Comparison of ENCODE assay signal across 8 cellular contexts in the genomic region with DNA sequence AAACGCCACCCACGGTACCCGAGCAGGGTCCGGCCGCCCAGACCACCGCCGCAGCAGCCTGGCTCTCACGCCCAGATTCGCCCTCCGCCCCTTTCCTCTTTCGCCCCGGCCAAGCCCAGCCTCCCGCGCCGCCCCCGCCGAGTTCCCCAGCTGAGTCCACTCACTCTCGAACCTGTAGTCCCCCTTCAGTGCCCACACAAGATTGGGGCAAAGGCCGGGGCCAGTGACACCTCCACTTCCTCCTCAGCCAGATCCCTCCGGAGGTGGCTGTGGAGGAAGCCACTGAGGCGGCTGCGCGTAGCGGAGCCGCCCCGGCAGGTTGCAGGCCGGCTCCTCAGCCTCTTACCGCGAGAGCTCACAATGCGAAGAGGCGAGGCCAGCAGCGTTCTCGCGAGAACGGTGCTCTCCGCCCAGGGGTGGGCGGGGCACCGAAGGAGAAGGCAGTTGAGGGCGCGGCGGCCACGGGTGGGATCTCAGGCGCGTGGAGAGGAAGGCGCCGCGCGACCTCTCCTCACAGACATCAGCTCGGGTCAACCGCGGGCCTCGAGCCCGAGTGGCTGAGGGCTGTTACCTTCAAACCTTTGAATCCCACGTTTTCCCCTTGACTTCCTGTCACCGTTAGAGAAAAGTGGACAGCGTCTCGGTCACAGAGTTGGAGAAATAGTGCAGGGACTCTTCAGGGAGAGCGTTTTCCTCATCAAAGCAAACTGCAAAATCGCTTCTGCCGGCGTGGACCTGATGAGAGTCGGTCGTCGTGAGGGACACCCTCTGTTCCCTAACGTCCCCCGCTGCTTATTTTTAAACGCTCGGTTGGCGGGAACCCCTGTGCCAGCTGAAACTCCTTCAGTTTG. TPM values are rescaled to one million over a fixed set of nuclear protein-coding genes. Genes with fewer than 3 reads are reported as not detected.
DNase-seq lines count a peak whose midpoint lies in the region; ATAC-seq and TF ChIP-seq lines count a peak whose summit lies in the region.

A gene (minus strand): TSS at position 295 of the 851 bp plus-strand sequence. CDS start 18,098 bp downstream, outside the sequence.

- WGBS in psoas muscle, 3 donors, result 0 to 1% (median 0%) methylated on average over 64 to 69 of the region's 69 CpGs
- under 1% methylated on average over 69 of the region's 69 CpGs for WGBS in urinary bladder

- H3K27me3 ChIP-seq in psoas muscle (ENCODE audit: insufficient read depth in 3 of 3, low read length in 2 of 3), result no peaks in the 10 kb centered on the region

- no peaks in the 10 kb centered on the region for H3K9me3 ChIP-seq in psoas muscle

- peak within 1 kb of the TSS; percentile 87 for H3K4me3 ChIP-seq in psoas muscle
- peak within 1 kb of the TSS; percentile 85 for H3K4me3 ChIP-seq in urinary bladder (ENCODE audit: low read depth, low read length)

- no peak for TF ChIP-seq CTCF in psoas muscle (IDR thresholded peaks at IDR 0.05)

- H3K36me3 ChIP-seq in psoas muscle (ENCODE audit: insufficient read depth in 1 of 2, low read depth in 1 of 2) (no peaks in the 10 kb centered on the region), urinary bladder (ENCODE audit: insufficient read depth) (no peaks in the 10 kb centered on the region)

- DNase-seq in NCI-H187 treated with DMSO at 0.1 percent for 48 hours (lab: John Stamatoyannopoulos, UW), result peak; percentile 65
- DNase-seq in T-helper 2 cell, result peak; percentile 82 to 97 (median 86)
- DNase-seq in left ventricle myocardium superior, result peak; percentile 96
- DNase-seq in psoas muscle, result peak; percentile 94 to 96

- peak within 1 kb of the TSS; percentile 60 for H3K27ac ChIP-seq in angular gyrus (ENCODE audit: low read depth, low read length)
- H3K27ac ChIP-seq in psoas muscle, result peak within 1 kb of the TSS; percentile 84
- peak within 1 kb of the TSS; percentile 94 for H3K27ac ChIP-seq in urinary bladder (ENCODE audit: low read depth)

- peak; percentile 98 for ATAC-seq in GM18505 (IDR thresholded peaks at IDR 0.05; ENCODE audit: unreplicated experiment)
- ATAC-seq in HG02970 (IDR thresholded peaks at IDR 0.05; ENCODE audit: low FRiP score, unreplicated experiment), result peak; percentile 97
- peak; percentile 99 for ATAC-seq in left ventricle myocardium superior
- peak; percentile 99 to 100 (median 100) for ATAC-seq in psoas muscle

- H3K4me1 ChIP-seq in psoas muscle, result peaks cover 7% of the 10 kb centered on the region
- no peaks in the 10 kb centered on the region for H3K4me1 ChIP-seq in urinary bladder (ENCODE audit: insufficient read depth)

- TF ChIP-seq POLR2A in GM18505 (IDR thresholded peaks at IDR 0.05; ENCODE audit: borderline replicate concordance, extremely low read depth, insufficient read depth, insufficient read length), result peak; percentile 97

- intact Hi-C loops in left ventricle myocardium superior (cut with micrococcal nuclease) (no loop called here), psoas muscle (cut with DNase I) (no loop called here)

RNA-seq across cellular contexts. Expression of the gene that starts here (rescaled TPM):
- total RNA-seq in left ventricle myocardium superior (19.2 TPM), psoas muscle (10 to 100 TPM; 14.3 to 15.0 (median 14.8) TPM), urinary bladder (76.3 TPM)
- polyA plus RNA-seq in psoas muscle (10 to 100 TPM; 10.8 to 21.2 (median 19.6) TPM), urinary bladder (31.3 TPM)

Comparison
In these comparisons a context has a peak if more than half of its experiments do, and no peak if none do; other contexts are left out.
1. Peak in every context shown above with its lines: DNase-seq, ATAC-seq, H3K4me3 ChIP-seq and H3K27ac ChIP-seq.